In the genomic region with DNA sequence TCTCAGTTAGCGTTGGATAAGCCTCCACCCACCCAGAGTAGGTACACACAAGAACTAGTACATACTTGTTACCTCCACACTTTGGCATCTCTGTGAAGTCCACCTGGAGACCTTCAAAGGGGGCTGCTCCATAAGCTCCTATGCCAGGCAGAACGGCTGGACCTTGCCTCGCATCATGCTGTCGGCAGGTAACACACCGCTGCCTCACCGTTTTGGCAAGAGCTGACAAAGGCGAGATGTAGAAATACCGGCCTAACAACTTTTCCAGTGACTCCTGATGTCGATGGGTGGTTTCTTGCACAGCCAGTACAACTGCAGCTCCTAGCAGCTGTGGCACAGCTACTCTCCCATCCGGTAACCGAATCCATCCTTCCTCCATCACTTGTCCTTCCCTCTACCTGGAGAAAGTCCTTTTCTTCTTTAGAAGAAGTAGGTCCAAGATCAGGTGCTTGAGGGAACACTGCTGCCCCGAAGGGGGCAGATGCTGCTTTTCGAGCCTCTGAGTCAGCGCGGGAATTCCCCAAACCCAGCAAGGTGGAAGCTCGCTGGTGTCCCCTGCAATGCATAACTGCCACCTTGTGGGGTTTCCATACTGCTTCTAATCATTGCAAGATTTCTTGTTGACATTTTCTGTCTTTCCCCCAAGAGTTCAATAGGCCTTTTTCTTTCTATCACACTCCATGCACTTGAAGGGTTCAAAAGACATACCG, we compare ENCODE assay signal across 8 cellular contexts.
A peak's percentile ranks its signal among the peaks of the same experiment; 100 is the strongest.
DNase-seq lines count a peak whose midpoint lies in the region.
"Not testable (repeated sequence)": the region's sequence is repeated elsewhere in the genome, so short reads cannot be mapped to it uniquely, and the experiment has no call there.

No MANE protein-coding gene starts in this region.

- not testable (repeated sequence) for H2AK5ac ChIP-seq in mesendoderm (ENCODE audit: low read length)

- not testable (repeated sequence) for H2BK5ac ChIP-seq in mesendoderm (ENCODE audit: low read length)

- H3K27ac ChIP-seq in epithelial cell of prostate; mesendoderm (ENCODE audit: low read depth, low read length): not testable (repeated sequence)

- H3K4me3 ChIP-seq in mesendoderm (ENCODE audit: low read length): not testable (repeated sequence)

- not testable (repeated sequence) for H2BK15ac ChIP-seq in mesendoderm (replicated peaks; ENCODE audit: low read depth)

- not testable (repeated sequence) for H3K4me2 ChIP-seq in mesendoderm (ENCODE audit: low read length)

- H3K9ac ChIP-seq in mesendoderm (ENCODE audit: low read length): not testable (repeated sequence)

- H3K23ac ChIP-seq in mesendoderm (ENCODE audit: low read length): not testable (repeated sequence)

- H3K4me1 Mint-ChIP-seq in activated naive CD8-positive, alpha-beta T cell treated with anti-CD3 and anti-CD28 coated beads for 36 hours: not testable (repeated sequence)

- H3K36me3 ChIP-seq in mesendoderm (ENCODE audit: control insufficient read depth, insufficient read depth, low read length): not testable (repeated sequence)

- H3K27me3 ChIP-seq in mesendoderm (ENCODE audit: insufficient read depth, low read length, poor library complexity): not testable (repeated sequence)

- WGBS in mesendoderm (ENCODE audit: extremely low coverage, insufficient coverage, low lambda C conversion rate): no CpG with 5 or more reads among the region's 17 CpGs

- peak; percentile 14 for DNase-seq in DMS79 treated with DMSO at 0.1 percent for 48 hours (lab: John Stamatoyannopoulos, UW)
- DNase-seq in NCI-H510A treated with DMSO at 0.1 percent for 48 hours (lab: John Stamatoyannopoulos, UW): peak; percentile 18
- peak; percentile 28 for DNase-seq in activated CD4-positive, alpha-beta T cell treated with anti-CD3 and anti-CD28 coated beads for 48 hours
- peak; percentile 4 for DNase-seq in activated naive CD8-positive, alpha-beta T cell treated with anti-CD3 and anti-CD28 coated beads for 36 hours
- DNase-seq in epithelial cell of prostate (ENCODE audit: low read depth, low spot score): peak; percentile 22
- DNase-seq in mesendoderm: peak; percentile 35
- DNase-seq in stimulated activated CD4-positive, alpha-beta T cell treated with anti-CD3 and anti-CD28 coated beads, Interleukin-2, amount 100 ng/mL, for 4 hours (ENCODE audit: low read depth): peak; percentile 5
- peak; percentile 56 for DNase-seq in ureter (ENCODE audit: low spot score)

- H4K5ac ChIP-seq in mesendoderm (ENCODE audit: low read length): not testable (repeated sequence)

- not testable (repeated sequence) for H3K56ac ChIP-seq in mesendoderm (ENCODE audit: low read length)

- not testable (repeated sequence) for H4K8ac ChIP-seq in mesendoderm (ENCODE audit: low read depth, low read length)

- not testable (repeated sequence) for H3K79me2 ChIP-seq in mesendoderm (ENCODE audit: control insufficient read depth, insufficient read depth, low read length)

- H3K9me3 Mint-ChIP-seq in activated naive CD8-positive, alpha-beta T cell treated with anti-CD3 and anti-CD28 coated beads for 36 hours: not testable (repeated sequence)

- not testable (repeated sequence) for H3K27ac Mint-ChIP-seq in activated naive CD8-positive, alpha-beta T cell treated with anti-CD3 and anti-CD28 coated beads for 36 hours

- H3K27me3 Mint-ChIP-seq in activated naive CD8-positive, alpha-beta T cell treated with anti-CD3 and anti-CD28 coated beads for 36 hours: not testable (repeated sequence)

- H3K79me1 ChIP-seq in mesendoderm (ENCODE audit: low read length): not testable (repeated sequence)

- not testable (repeated sequence) for H3K36me3 Mint-ChIP-seq in activated naive CD8-positive, alpha-beta T cell treated with anti-CD3 and anti-CD28 coated beads for 36 hours

- H3K4me3 Mint-ChIP-seq in activated naive CD8-positive, alpha-beta T cell treated with anti-CD3 and anti-CD28 coated beads for 36 hours: not testable (repeated sequence)

- H2BK120ac ChIP-seq in mesendoderm (ENCODE audit: low read depth, low read length): not testable (repeated sequence)

- H3K4me1 ChIP-seq in mesendoderm (ENCODE audit: control insufficient read depth, low read depth, low read length): not testable (repeated sequence)

- H3K4ac ChIP-seq in mesendoderm (ENCODE audit: low read depth, low read length): not testable (repeated sequence)

- H3K18ac ChIP-seq in mesendoderm (ENCODE audit: low read length): not testable (repeated sequence)

Comparison
In these comparisons a context has a peak if more than half of its experiments do, and no peak if none do; other contexts are left out.
1. DNase-seq: peak in every context shown above with its lines; median percentile 56 in ureter; 35 in mesendoderm; 28 in activated CD4-positive, alpha-beta T cell treated with anti-CD3 and anti-CD28 coated beads for 48 hours; 22 in epithelial cell of prostate; 18 in NCI-H510A treated with DMSO at 0.1 percent for 48 hours; 14 in DMS79 treated with DMSO at 0.1 percent for 48 hours; 5 in stimulated activated CD4-positive, alpha-beta T cell treated with anti-CD3 and anti-CD28 coated beads, Interleukin-2, amount 100 ng/mL, for 4 hours; 4 in activated naive CD8-positive, alpha-beta T cell treated with anti-CD3 and anti-CD28 coated beads for 36 hours.